ENCODE assay signal across 13 cellular contexts in the genomic region with DNA sequence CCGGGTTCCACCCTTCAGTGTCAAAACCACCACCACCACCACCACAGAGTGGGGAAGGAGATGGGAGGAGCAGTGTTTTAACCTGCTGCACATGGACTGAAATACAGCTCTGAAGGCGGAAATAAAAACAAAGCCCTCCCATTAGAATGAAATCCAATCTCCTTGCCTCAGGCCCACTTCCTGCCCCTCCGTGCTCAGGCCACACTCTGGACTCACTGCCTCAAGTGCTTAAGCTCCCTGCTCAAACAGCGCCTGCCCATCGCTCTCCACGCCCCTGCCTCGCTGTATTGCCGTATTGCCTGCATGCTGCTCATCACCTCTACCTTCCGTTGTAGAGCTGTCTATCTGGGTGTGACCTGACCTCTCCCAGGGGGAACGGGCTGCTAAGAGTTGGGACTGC. TPM values are rescaled to one million over a fixed set of nuclear protein-coding genes. Genes with fewer than 3 reads are reported as not detected.
DNase-seq lines count a peak whose midpoint lies in the region; ATAC-seq, FAIRE-seq and TF ChIP-seq lines count a peak whose summit lies in the region.
"Had no signal": no experiment of that assay in that cellular context is flagged by ENCODE, and none has a peak within 500 bp of the region (broad histone marks: within the 10 kb centered on the region; RNA-seq: fewer than 3 reads in every experiment).

No MANE protein-coding gene starts in this region.

- peak; percentile 50 for FAIRE-seq in GM12892 (lab: Jason Lieb, UNC)

- intact Hi-C loops in natural killer cell (cut with micrococcal nuclease), result no loop called here

- peak overlapping the region; percentile 83 to 89 for H3K27ac Mint-ChIP-seq in natural killer cell
- H3K27ac Mint-ChIP-seq: activated naive CD8-positive, alpha-beta T cell had no signal

- no peaks in the 10 kb centered on the region for H3K79me2 ChIP-seq in GM23248 (ENCODE audit: insufficient read depth)

- H3K36me3 ChIP-seq in SJCRH30 (no peaks in the 10 kb centered on the region), GM23248 (ENCODE audit: low read depth) (no peaks in the 10 kb centered on the region)
- H3K36me3 ChIP-seq: thoracic aorta had no signal

- no peak for TF ChIP-seq POLR2A in GM12892 (IDR thresholded peaks at IDR 0.05; ENCODE audit: low read depth, low read length)

- H4K20me1 ChIP-seq in GM23248 (ENCODE audit: insufficient read depth), result no peaks in the 10 kb centered on the region

- H3K9me3 ChIP-seq in SJCRH30 (replicated peaks), result no peaks in the 10 kb centered on the region
- no peaks in the 10 kb centered on the region for H3K9me3 ChIP-seq in GM23248 (ENCODE audit: low read depth)

- H3K36me3 Mint-ChIP-seq in natural killer cell, result no peaks in the 10 kb centered on the region

- H3K4me2 ChIP-seq in GM23248 (ENCODE audit: unreplicated experiment), result no peak overlapping the region

- peak; percentile 44 to 68 (median 49) for ATAC-seq in natural killer cell
- no peak for ATAC-seq in HG03280 (IDR thresholded peaks at IDR 0.05; ENCODE audit: unreplicated experiment)
- no peak for ATAC-seq in GM19455 (IDR thresholded peaks at IDR 0.05; ENCODE audit: unreplicated experiment)

- WGBS in GM23248 (ENCODE audit: low coverage in 1 of 2, low lambda C conversion rate in 2 of 2, missing lambda C conversion rate in 2 of 2), 2 experiments, result 86 to 89% methylated on average over 10 of the region's 10 CpGs

- POLR2A ChIA-PET in HEK293T (lab: Yijun Ruan, JAX), result interaction anchor here (0.9 kb wide), 1 partner anchor 9 kb away, joined by 3 read pairs; no protein-coding TSS in a partner anchor

- H3K4me3 Mint-ChIP-seq in natural killer cell, result peak overlapping the region; percentile 58
- H3K4me3 Mint-ChIP-seq: activated naive CD8-positive, alpha-beta T cell had no signal

- peaks cover 24% of the 10 kb centered on the region for H3K4me1 ChIP-seq in SJCRH30
- 0 out of 2 replicates have a peak, but pooled peaks cover 5% of the 10 kb centered on the region for H3K4me1 ChIP-seq in GM23248 (ENCODE audit: insufficient read depth)

- H2AFZ ChIP-seq in GM23248, result no peak overlapping the region

- in situ Hi-C loops in ACHN (cut with HindIII; ENCODE audit: low pct_ligation_motif_present, low pct_unique_long_range_greater_than_20kb, low sequenced_read_pairs) (no loop called here), GM23248 (cut with MboI) (no loop called here)

- no peak for DNase-seq in GM12892 (ENCODE audit: insufficient read length)
- peak; percentile 47 for DNase-seq in HEK293T (ENCODE audit: extremely low spot score)
- DNase-seq in SJCRH30, result peak; percentile 73 to 85
- no peak for DNase-seq in natural killer cell
- no peak for DNase-seq in ACHN
- DNase-seq in GM23248, result no peak
- DNase-seq: activated CD4-positive, alpha-beta T cell treated with anti-CD3 and anti-CD28 coated beads for 48 hours; NCI-H446 treated with DMSO at 0.1 percent for 48 hours had no signal

- no peak overlapping the region for H3K9ac ChIP-seq in GM23248

- H3K27ac ChIP-seq in SJCRH30 (peak overlapping the region; percentile 21; the same call in 1 of the 2 replicates), GM23248 (no peak overlapping the region)
- H3K27ac ChIP-seq: thoracic aorta had no signal

- H3F3A ChIP-seq in GM23248 (ENCODE audit: insufficient read depth), result no peaks in the 10 kb centered on the region

- CTCF ChIA-PET in HEK293T (lab: Yijun Ruan, JAX), result interaction anchor here (1.1 to 1.2 kb wide), 2 partner anchors 14 to 33 kb away, joined by 3 read pairs; no protein-coding TSS in a partner anchor

- H3K4me3 ChIP-seq in SJCRH30, result peak overlapping the region; percentile 22; the same call in 1 of the 2 replicates
- no peak overlapping the region for H3K4me3 ChIP-seq in GM23248
- H3K4me3 ChIP-seq: lung, thoracic aorta had no signal

- no peaks in the 10 kb centered on the region for H3K9me2 ChIP-seq in GM23248 (ENCODE audit: insufficient read depth)

- H3K27me3 Mint-ChIP-seq in natural killer cell (ENCODE audit: low read depth in 2 of 2), result no peaks in the 10 kb centered on the region
- H3K27me3 Mint-ChIP-seq: activated naive CD8-positive, alpha-beta T cell had no signal

- no peak for TF ChIP-seq CTCF in natural killer cell (IDR thresholded peaks at IDR 0.05)

- no peaks in the 10 kb centered on the region for H3K27me3 ChIP-seq in SJCRH30
- no peaks in the 10 kb centered on the region for H3K27me3 ChIP-seq in GM23248 (replicated peaks; ENCODE audit: insufficient read depth)

- peaks cover 43 to 47% of the 10 kb centered on the region in 2 donors for H3K4me1 Mint-ChIP-seq in natural killer cell

- peaks cover 0 to 3% of the 10 kb centered on the region in 2 donors for H3K9me3 Mint-ChIP-seq in natural killer cell

TF ChIP-seq in HEK293T, 16 proteins besides CTCF, POLR2A, EP300 and RAD21:
- TF ChIP-seq TARDBP (IDR thresholded peaks at IDR 0.05) (no peak), ZNF384 (IDR thresholded peaks at IDR 0.05) (no peak), ARNT (IDR thresholded peaks at IDR 0.05) (no peak), HDGF (IDR thresholded peaks at IDR 0.05; ENCODE audit: borderline replicate concordance) (no peak), SP1 (IDR thresholded peaks at IDR 0.05) (no peak), FOXM1 (IDR thresholded peaks at IDR 0.05; ENCODE audit: borderline replicate concordance) (no peak), BHLHE40 (IDR thresholded peaks at IDR 0.05; ENCODE audit: borderline replicate concordance) (no peak), FOXA1 (IDR thresholded peaks at IDR 0.05) (no peak), SUZ12 (IDR thresholded peaks at IDR 0.05) (no peak), ELF4 (IDR thresholded peaks at IDR 0.05) (no peak), CTBP1 (IDR thresholded peaks at IDR 0.05; ENCODE audit: borderline replicate concordance) (no peak), FOXK2 (IDR thresholded peaks at IDR 0.05) (no peak), NFRKB (IDR thresholded peaks at IDR 0.05) (no peak), L3MBTL2 (conservative IDR thresholded peaks at IDR 0.05) (no peak; the same call in 1 of the 2 replicates), LEF1 (IDR thresholded peaks at IDR 0.05; ENCODE audit: borderline replicate concordance) (no peak)
- TF ChIP-seq, protein P1, sequence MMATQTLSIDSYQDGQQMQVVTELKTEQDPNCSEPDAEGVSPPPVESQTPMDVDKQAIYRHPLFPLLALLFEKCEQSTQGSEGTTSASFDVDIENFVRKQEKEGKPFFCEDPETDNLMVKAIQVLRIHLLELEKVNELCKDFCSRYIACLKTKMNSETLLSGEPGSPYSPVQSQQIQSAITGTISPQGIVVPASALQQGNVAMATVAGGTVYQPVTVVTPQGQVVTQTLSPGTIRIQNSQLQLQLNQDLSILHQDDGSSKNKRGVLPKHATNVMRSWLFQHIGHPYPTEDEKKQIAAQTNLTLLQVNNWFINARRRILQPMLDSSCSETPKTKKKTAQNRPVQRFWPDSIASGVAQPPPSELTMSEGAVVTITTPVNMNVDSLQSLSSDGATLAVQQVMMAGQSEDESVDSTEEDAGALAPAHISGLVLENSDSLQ (IDR thresholded peaks at IDR 0.05), result no peak

RNA-seq across cellular contexts. Expression of gene NEB, which starts 31.5 kb away (rescaled TPM):
- polyA plus RNA-seq in GM12892 (2012; ENCODE audit: missing spikeins), result 1.7 TPM
- total RNA-seq in SJCRH30 (2014; rRNA removed; shearing (Covaris generic)), result 64.0 and 74.9 TPM in 2 replicates
- 1 to 10 TPM; 5.0 to 5.7 (median 5.4) TPM for total RNA-seq in natural killer cell
- 1.3 and 1.5 TPM in 2 replicates for total RNA-seq in GM23248 (2014; rRNA removed; shearing (Covaris generic))
- 0.11 and 0.22 TPM in 2 replicates for polyA plus RNA-seq in GM23248 (2016; fragmentation: Nextera tagmentation; extraction: Ambion mirVana)

Comparison
In these comparisons a context has a peak if more than half of its experiments do, and no peak if none do; other contexts are left out.
1. DNase-seq: peak in HEK293T (single experiment) and SJCRH30 (2 of 2); none in GM12892 (single experiment), natural killer cell (single experiment), ACHN (single experiment) and GM23248 (single experiment).
2. ATAC-seq: peak in natural killer cell (3 of 3); none in HG03280 (single experiment) and GM19455 (single experiment).